In the genomic region with DNA sequence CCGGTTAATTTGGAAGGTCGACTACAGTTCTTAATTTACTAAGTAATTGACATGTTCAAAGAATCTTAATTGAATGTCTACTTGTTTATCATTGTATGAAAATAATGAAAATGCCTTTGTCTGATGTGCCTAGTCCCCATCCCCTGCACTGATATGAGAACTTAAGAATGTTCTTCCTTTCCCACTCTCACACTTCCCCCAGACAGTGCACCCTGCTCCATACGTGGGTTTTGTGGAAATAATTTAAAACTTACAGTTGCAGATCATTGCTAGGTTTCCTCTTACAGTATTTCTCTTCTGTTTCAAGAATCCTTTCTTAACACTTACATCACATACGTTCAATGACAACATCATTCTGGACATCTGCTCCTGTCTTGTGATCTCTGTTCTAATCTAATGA, we compare ENCODE assay signal across 24 cellular contexts. TPM values are rescaled to one million over a fixed set of nuclear protein-coding genes. Genes with fewer than 3 reads are reported as not detected.
DNase-seq lines count a peak whose midpoint lies in the region; ATAC-seq and TF ChIP-seq lines count a peak whose summit lies in the region.
"Had no signal": no experiment of that assay in that cellular context is flagged by ENCODE, and none has a peak within 500 bp of the region (broad histone marks: within the 10 kb centered on the region; RNA-seq: fewer than 3 reads in every experiment).

No MANE protein-coding gene starts in this region.

- H3K27me3 Mint-ChIP-seq in stimulated activated naive CD8-positive, alpha-beta T cell treated with anti-CD3 and anti-CD28 coated beads, Interleukin-15, Interleukin-2, amounts not matched to agents 100 ng/mL and 50 ng/mL, for 24 hours, result no peaks in the 10 kb centered on the region
- no peaks in the 10 kb centered on the region for H3K27me3 Mint-ChIP-seq in activated CD4-positive, alpha-beta memory T cell treated with anti-CD3 and anti-CD28 coated beads, Interleukin-2, amount 10 ng/mL, durations not matched to agents 7 days and 5 days

- H3K9me3 Mint-ChIP-seq in stimulated activated naive CD8-positive, alpha-beta T cell treated with anti-CD3 and anti-CD28 coated beads, Interleukin-15, Interleukin-2, amounts not matched to agents 100 ng/mL and 50 ng/mL, for 24 hours, result no peaks in the 10 kb centered on the region
- H3K9me3 Mint-ChIP-seq in activated CD4-positive, alpha-beta memory T cell treated with anti-CD3 and anti-CD28 coated beads, Interleukin-2, amount 10 ng/mL, durations not matched to agents 7 days and 5 days, result no peaks in the 10 kb centered on the region

- POLR2A ChIA-PET in activated CD4-positive, alpha-beta memory T cell treated with anti-CD3 and anti-CD28 coated beads, Interleukin-2, amount 10 ng/mL, durations not matched to agents 7 days and 5 days (lab: Charles Lee), result interaction anchor here (1.0 to 8.3 kb wide), 2 partner anchors 68 to 233 kb away, joined by 3 to 150 read pairs; a partner anchor contains a TSS

- CTCF ChIA-PET in activated CD4-positive, alpha-beta memory T cell treated with anti-CD3 and anti-CD28 coated beads, Interleukin-2, amount 10 ng/mL, durations not matched to agents 7 days and 5 days (lab: Charles Lee), result no interaction called here

- H3K9me3 ChIP-seq in effector memory CD4-positive, alpha-beta T cell (ENCODE audit: control insufficient read depth, low read length), result no peaks in the 10 kb centered on the region
- no peaks in the 10 kb centered on the region for H3K9me3 ChIP-seq in upper lobe of right lung
- H3K9me3 ChIP-seq: neutrophil, thoracic aorta had no signal

- no peak for DNase-seq in stimulated activated naive CD8-positive, alpha-beta T cell treated with anti-CD3 and anti-CD28 coated beads, Interleukin-15, Interleukin-2, amounts not matched to agents 100 U/mL and 50 U/mL, for 24 hours
- no peak for DNase-seq in activated CD4-positive, alpha-beta memory T cell treated with anti-CD3 and anti-CD28 coated beads, Interleukin-2, amount 10 ng/mL, durations not matched to agents 7 days and 5 days
- DNase-seq in effector memory CD4-positive, alpha-beta T cell, result no peak
- DNase-seq in upper lobe of right lung (no peak), NCI-H446 treated with DMSO at 0.1 percent for 48 hours (lab: John Stamatoyannopoulos, UW) (no peak)
- DNase-seq: central memory CD4-positive, alpha-beta T cell; dermis blood vessel endothelial cell; EL; MV-4-11; NCI-H146; OCI-M1; stimulated activated CD4-positive, alpha-beta T cell treated with anti-CD3 and anti-CD28 coated beads, Interleukin-4, amount 100 ng/mL, for 4 hours; stimulated activated naive B cell treated with anti-CD40 and anti-IgM and Interleukin-4, amounts not matched to agents 10 μg/mL and 1 μg/mL and 100 μg/mL, for 72 hours had no signal

- no peaks in the 10 kb centered on the region for H3K36me3 ChIP-seq in effector memory CD4-positive, alpha-beta T cell (ENCODE audit: control insufficient read depth, insufficient read depth, low read length)
- no peaks in the 10 kb centered on the region for H3K36me3 ChIP-seq in upper lobe of right lung
- H3K36me3 ChIP-seq: neutrophil, thoracic aorta had no signal

- no peak for ATAC-seq in stimulated activated naive CD8-positive, alpha-beta T cell treated with anti-CD3 and anti-CD28 coated beads, Interleukin-15, Interleukin-2, amounts not matched to agents 100 U/mL and 50 U/mL, for 24 hours
- ATAC-seq in upper lobe of right lung, result peak; percentile 78
- no peak for ATAC-seq in HG02588 (IDR thresholded peaks at IDR 0.05; ENCODE audit: unreplicated experiment)
- ATAC-seq in HG02852 (IDR thresholded peaks at IDR 0.05; ENCODE audit: unreplicated experiment), result no peak
- ATAC-seq: HepG2; sciatic nerve; stimulated activated naive B cell treated with anti-CD40 and anti-IgM and Interleukin-4, amounts not matched to agents 10 μg/mL and 1 μg/mL and 100 μg/mL, for 72 hours had no signal

- peak overlapping the region; percentile 64 for H3K4me3 ChIP-seq in effector memory CD4-positive, alpha-beta T cell (ENCODE audit: insufficient read depth, low read depth, low read length, poor library complexity, severe bottlenecking)
- peak overlapping the region; percentile 31 for H3K4me3 ChIP-seq in upper lobe of right lung
- H3K4me3 ChIP-seq: thoracic aorta had no signal

- peak overlapping the region; percentile 76 for H3K27ac ChIP-seq in effector memory CD4-positive, alpha-beta T cell (ENCODE audit: insufficient read depth, low read length, poor library complexity, severe bottlenecking)
- no peak overlapping the region for H3K27ac ChIP-seq in upper lobe of right lung
- H3K27ac ChIP-seq: C4-2B, neutrophil, thoracic aorta had no signal

- TF ChIP-seq CTCF in upper lobe of right lung (IDR thresholded peaks at IDR 0.05), result no peak

- H3K4me3 Mint-ChIP-seq in stimulated activated naive CD8-positive, alpha-beta T cell treated with anti-CD3 and anti-CD28 coated beads, Interleukin-15, Interleukin-2, amounts not matched to agents 100 ng/mL and 50 ng/mL, for 24 hours, result peak overlapping the region; percentile 94
- peak overlapping the region; percentile 98 for H3K4me3 Mint-ChIP-seq in activated CD4-positive, alpha-beta memory T cell treated with anti-CD3 and anti-CD28 coated beads, Interleukin-2, amount 10 ng/mL, durations not matched to agents 7 days and 5 days
- H3K4me3 Mint-ChIP-seq: stimulated activated naive B cell treated with anti-CD40 and anti-IgM and Interleukin-4, amounts not matched to agents 10 μg/mL and 1 μg/mL and 100 μg/mL, for 72 hours had no signal

- no peaks in the 10 kb centered on the region for H3K27me3 ChIP-seq in effector memory CD4-positive, alpha-beta T cell (replicated peaks; ENCODE audit: control insufficient read depth, insufficient read depth, low read length, poor library complexity, severe bottlenecking)
- H3K27me3 ChIP-seq in upper lobe of right lung, result no peaks in the 10 kb centered on the region
- H3K27me3 ChIP-seq: neutrophil had no signal

- intact Hi-C loops in upper lobe of right lung (cut with DNase I), result no loop called here

- peaks cover 69% of the 10 kb centered on the region for H3K4me1 Mint-ChIP-seq in stimulated activated naive CD8-positive, alpha-beta T cell treated with anti-CD3 and anti-CD28 coated beads, Interleukin-15, Interleukin-2, amounts not matched to agents 100 ng/mL and 50 ng/mL, for 24 hours (ENCODE audit: low read depth)
- H3K4me1 Mint-ChIP-seq in activated CD4-positive, alpha-beta memory T cell treated with anti-CD3 and anti-CD28 coated beads, Interleukin-2, amount 10 ng/mL, durations not matched to agents 7 days and 5 days, result peaks cover 66% of the 10 kb centered on the region

- H3K4me1 ChIP-seq in effector memory CD4-positive, alpha-beta T cell (ENCODE audit: control insufficient read depth, insufficient read depth, low read length, poor library complexity, severe bottlenecking), result peaks cover 33% of the 10 kb centered on the region
- H3K4me1 ChIP-seq in upper lobe of right lung, result no peaks in the 10 kb centered on the region

- H3K27ac Mint-ChIP-seq in stimulated activated naive CD8-positive, alpha-beta T cell treated with anti-CD3 and anti-CD28 coated beads, Interleukin-15, Interleukin-2, amounts not matched to agents 100 ng/mL and 50 ng/mL, for 24 hours, result peak overlapping the region; percentile 87
- H3K27ac Mint-ChIP-seq in activated CD4-positive, alpha-beta memory T cell treated with anti-CD3 and anti-CD28 coated beads, Interleukin-2, amount 10 ng/mL, durations not matched to agents 7 days and 5 days, result peak overlapping the region; percentile 87
- H3K27ac Mint-ChIP-seq: stimulated activated naive B cell treated with anti-CD40 and anti-IgM and Interleukin-4, amounts not matched to agents 10 μg/mL and 1 μg/mL and 100 μg/mL, for 72 hours had no signal

- H3K36me3 Mint-ChIP-seq in stimulated activated naive CD8-positive, alpha-beta T cell treated with anti-CD3 and anti-CD28 coated beads, Interleukin-15, Interleukin-2, amounts not matched to agents 100 ng/mL and 50 ng/mL, for 24 hours (ENCODE audit: low read depth), result peaks cover 72% of the 10 kb centered on the region
- peaks cover 77% of the 10 kb centered on the region for H3K36me3 Mint-ChIP-seq in activated CD4-positive, alpha-beta memory T cell treated with anti-CD3 and anti-CD28 coated beads, Interleukin-2, amount 10 ng/mL, durations not matched to agents 7 days and 5 days (ENCODE audit: low read depth)
- H3K36me3 Mint-ChIP-seq: stimulated activated naive B cell treated with anti-CD40 and anti-IgM and Interleukin-4, amounts not matched to agents 10 μg/mL and 1 μg/mL and 100 μg/mL, for 72 hours had no signal

RNA-seq across cellular contexts. Expression of a gene that starts 3.5 kb away (rescaled TPM):
- total RNA-seq in activated CD4-positive, alpha-beta memory T cell treated with anti-CD3 and anti-CD28 coated beads, Interleukin-2, amount 10 ng/mL, durations not matched to agents 7 days and 5 days, result 10 to 100 TPM; 61.8 to 63.0 TPM
- total RNA-seq in upper lobe of right lung, result 2.1 TPM
- total RNA-seq: dermis blood vessel endothelial cell, fibroblast of lung, HepG2, LHCN-M2, NCI-H460, sciatic nerve had no signal

Comparison
In these comparisons a context has a peak if more than half of its experiments do, and no peak if none do; other contexts are left out.
1. RNA of a gene that starts 3.5 kb away (total RNA-seq): 61.8 to 63.0 TPM in activated CD4-positive, alpha-beta memory T cell treated with anti-CD3 and anti-CD28 coated beads, Interleukin-2, amount 10 ng/mL, durations not matched to agents 7 days and 5 days; 2.1 TPM in upper lobe of right lung (single experiment); every median in the first group is over 10 times any median in the second.